10 cellular contexts compared by ENCODE assay signal in the genomic region with DNA sequence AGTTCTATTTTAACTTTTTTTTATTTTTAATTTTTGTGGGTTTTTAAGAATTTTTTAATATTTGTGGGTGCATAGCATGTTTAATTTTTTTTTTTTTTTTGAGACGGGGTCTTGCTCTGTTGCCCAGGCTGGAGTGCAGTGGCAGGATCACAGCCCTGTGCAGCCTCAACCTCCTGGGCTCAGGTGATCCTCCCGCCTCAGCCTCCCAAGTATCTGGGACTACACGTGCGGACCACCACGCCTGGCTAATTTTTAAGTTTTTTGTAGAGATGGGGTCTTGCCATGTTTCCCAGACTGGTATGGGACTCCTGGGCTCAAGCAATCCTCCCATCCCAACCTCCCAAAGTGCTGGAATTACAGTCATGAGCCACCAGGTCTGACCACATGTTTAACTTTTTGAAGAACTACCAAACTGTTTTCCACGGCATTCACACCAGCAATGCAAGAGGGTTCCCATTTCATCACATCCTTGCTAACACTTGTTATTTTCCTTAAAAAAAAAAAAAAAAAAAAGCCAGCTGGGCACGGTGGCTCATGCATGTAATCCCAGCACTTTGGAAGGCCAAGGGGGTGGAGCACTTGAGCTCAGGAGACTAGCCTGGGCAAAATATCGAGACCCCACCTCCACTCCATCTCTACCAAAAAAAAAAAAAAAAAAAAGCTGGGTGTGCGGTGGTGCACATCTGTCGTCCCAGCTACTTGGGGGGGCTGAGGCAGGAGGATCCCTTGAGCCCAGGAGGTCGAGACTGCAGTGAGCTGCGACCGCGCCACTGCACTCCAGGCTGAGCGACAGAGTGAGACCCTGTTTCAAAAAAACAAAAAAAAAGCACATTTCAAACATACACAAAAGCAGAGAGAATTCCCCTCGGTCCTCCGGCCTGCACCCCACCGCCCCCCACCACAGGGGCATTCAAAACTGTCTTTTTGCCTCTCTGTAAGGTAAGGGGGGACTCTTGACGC. TPM values are rescaled to one million over a fixed set of nuclear protein-coding genes. Genes with fewer than 3 reads are reported as not detected.
DNase-seq lines count a peak whose midpoint lies in the region; ATAC-seq, FAIRE-seq and TF ChIP-seq lines count a peak whose summit lies in the region.
"Had no signal": no experiment of that assay in that cellular context is flagged by ENCODE, and none has a peak within 500 bp of the region (broad histone marks: within the 10 kb centered on the region; RNA-seq: fewer than 3 reads in every experiment).

No MANE protein-coding gene starts in this region.

- H3K9me3 ChIP-seq in body of pancreas (no peaks in the 10 kb centered on the region), iPS-15b (ENCODE audit: control insufficient read depth, insufficient read depth, low read length) (no peaks in the 10 kb centered on the region), gastrocnemius medialis (no peaks in the 10 kb centered on the region)
- H3K9me3 ChIP-seq: neutrophil had no signal

- no peaks in the 10 kb centered on the region for H3K27me3 ChIP-seq in body of pancreas
- no peaks in the 10 kb centered on the region for H3K27me3 ChIP-seq in iPS-15b (ENCODE audit: control insufficient read depth, insufficient read depth, low read length)
- H3K27me3 ChIP-seq in gastrocnemius medialis: no peaks in the 10 kb centered on the region
- H3K27me3 ChIP-seq: neutrophil had no signal

- H3K27ac ChIP-seq in body of pancreas: peak overlapping the region in 3 of 4 donors; percentile 3 to 68 (median 61)
- H3K27ac ChIP-seq in gastrocnemius medialis: peak overlapping the region in 2 of 4 donors; percentile 1 to 52
- H3K27ac ChIP-seq: neutrophil had no signal

- ATAC-seq in body of pancreas (no peak), gastrocnemius medialis (peak; percentile 5 to 12), GM19395 (IDR thresholded peaks at IDR 0.05; ENCODE audit: unreplicated experiment) (no peak)

- in situ Hi-C loops in gastrocnemius medialis (cut with MboI; ENCODE audit: low sequenced_read_pairs in 4 of 4): no loop called here

- peaks cover 60% of the 10 kb centered on the region for H3K4me1 ChIP-seq in body of pancreas
- H3K4me1 ChIP-seq in iPS-15b (ENCODE audit: control insufficient read depth, insufficient read depth, low read length): peaks cover 5% of the 10 kb centered on the region
- H3K4me1 ChIP-seq in gastrocnemius medialis: peaks cover 13 to 30% of the 10 kb centered on the region in 2 donors

- no peaks in the 10 kb centered on the region for H3K36me3 ChIP-seq in body of pancreas (replicated peaks in 1 of 2; ENCODE audit: insufficient read depth in 1 of 2, low read depth in 2 of 2)
- H3K36me3 ChIP-seq in iPS-15b (ENCODE audit: control insufficient read depth, insufficient read depth, low read length): no peaks in the 10 kb centered on the region
- peaks cover 0 to 2% of the 10 kb centered on the region in 2 donors for H3K36me3 ChIP-seq in gastrocnemius medialis

- peak; percentile 25 for FAIRE-seq in G401.6 (lab: Jason Lieb, UNC)

- TF ChIP-seq CTCF in body of pancreas (IDR thresholded peaks at IDR 0.05) (no peak), gastrocnemius medialis (IDR thresholded peaks at IDR 0.05 in 4 of 5, conservative IDR thresholded peaks at IDR 0.05 in 1 of 5) (no peak)

- 83 to 86% methylated on average over 18 to 19 of the region's 19 CpGs for WGBS in body of pancreas, 2 donors

- TF ChIP-seq POLR2A in body of pancreas (IDR thresholded peaks at IDR 0.05) (no peak), gastrocnemius medialis (IDR thresholded peaks at IDR 0.05) (no peak)

- peak in 1 of 4 donors; percentile 19 for DNase-seq in body of pancreas
- no peak for DNase-seq in gastrocnemius medialis
- DNase-seq in LoVo (ENCODE audit: low spot score): no peak
- no peak for DNase-seq in NCI-H1092 (lab: John Stamatoyannopoulos, UW)
- no peak for DNase-seq in HuH-7 (ENCODE audit: low spot score)
- DNase-seq: activated CD4-positive, alpha-beta T cell treated with anti-CD3 and anti-CD28 coated beads for 1 hour had no signal

- intact Hi-C loops in body of pancreas (cut with DNase I): no loop called here
- intact Hi-C loops in gastrocnemius medialis (cut with DNase I; ENCODE audit: low total_unique reads): no loop called here

- H3K4me3 ChIP-seq in body of pancreas (no peak overlapping the region), iPS-15b (ENCODE audit: low read depth, low read length) (peak overlapping the region; percentile 70), gastrocnemius medialis (no peak overlapping the region)

- H3K9ac ChIP-seq in iPS-15b (ENCODE audit: low read depth, low read length): no peak overlapping the region

RNA-seq across cellular contexts. Expression of gene TXNRD2, which starts 16.7 kb away (rescaled TPM):
- total RNA-seq in body of pancreas (10 to 100 TPM; 22.1 to 23.6 TPM), gastrocnemius medialis (10 to 100 TPM in 3 of 4 donors, 1 to 10 TPM in 1; 9.0 to 18.0 (median 14.4) TPM)

RNA-seq across cellular contexts. Expression of gene COMT, which starts 16.8 kb away (rescaled TPM):
- 10 to 100 TPM; 85.6 to 98.2 TPM for total RNA-seq in body of pancreas
- total RNA-seq in gastrocnemius medialis: 100 to 1,000 TPM; 154 to 255 (median 223) TPM

RNA-seq across cellular contexts. Expression of gene ARVCF, which starts 58.3 kb away (rescaled TPM):
- total RNA-seq in body of pancreas: 100 to 1,000 TPM in 1 of 2 donors, 10 to 100 TPM in 1; 36.6 to 150 TPM
- 10 to 100 TPM in 3 of 4 donors, 1 to 10 TPM in 1; 6.9 to 19.6 (median 18.0) TPM for total RNA-seq in gastrocnemius medialis

Comparison
In these comparisons a context has a peak if more than half of its experiments do, and no peak if none do; other contexts are left out.
1. ATAC-seq: peak in gastrocnemius medialis (2 of 2); none in body of pancreas (single experiment) and GM19395 (single experiment).